Comparison of ENCODE assay signal across 9 cellular contexts in genomic region chr4:172892300-172892699, GRCh38.
DNase-seq lines count a peak whose midpoint lies in the region; ATAC-seq, FAIRE-seq and TF ChIP-seq lines count a peak whose summit lies in the region.
"Had no signal": no experiment of that assay in that cellular context is flagged by ENCODE, and none has a peak within 500 bp of the region (broad histone marks: within the 10 kb centered on the region; RNA-seq: fewer than 3 reads in every experiment).

No MANE protein-coding gene starts in this region.

- H3K4me1 ChIP-seq in small intestine (ENCODE audit: control insufficient read depth in 2 of 2, insufficient read depth in 1 of 2, low read depth in 1 of 2, low read length in 1 of 2) (no peaks in the 10 kb centered on the region), heart left ventricle (no peaks in the 10 kb centered on the region)

- DNase-seq in NCI-H748 (lab: John Stamatoyannopoulos, UW; ENCODE audit: unreplicated experiment) (peak; percentile 3), NCI-H748 treated with DMSO at 0.1 percent for 48 hours (lab: John Stamatoyannopoulos, UW) (no peak), dermis blood vessel endothelial cell (peak; percentile 31), small intestine (peak; percentile 16), heart left ventricle (no peak), activated gamma-delta T cell (lab: John Stamatoyannopoulos, UW) (no peak), pons (ENCODE audit: low spot score) (no peak)
- DNase-seq: NCI-H2029 treated with DMSO at 0.1 percent for 48 hours had no signal

- intact Hi-C loops in heart left ventricle (cut with DNase I): no loop called here

- TF ChIP-seq EP300 in Ishikawa (IDR thresholded peaks at IDR 0.05; ENCODE audit: borderline replicate concordance): no peak

- no peaks in the 10 kb centered on the region for H3K36me3 ChIP-seq in small intestine (ENCODE audit: control insufficient read depth in 2 of 2, insufficient read depth in 2 of 2, low read length in 2 of 2)
- no peaks in the 10 kb centered on the region for H3K36me3 ChIP-seq in heart left ventricle

- H3K27ac ChIP-seq in small intestine (ENCODE audit: low read depth in 1 of 2, low read length in 1 of 2) (no peak overlapping the region), heart left ventricle (no peak overlapping the region)

- no peak for ATAC-seq in heart left ventricle

- H3K4me3 ChIP-seq in small intestine (ENCODE audit: low read depth in 1 of 2, low read length in 2 of 2): no peak overlapping the region
- H3K4me3 ChIP-seq in heart left ventricle: no peak overlapping the region

- TF ChIP-seq CTCF in heart left ventricle (IDR thresholded peaks at IDR 0.05): peak in 1 of 12 donors; percentile 15

- H3K27me3 ChIP-seq in small intestine (ENCODE audit: control insufficient read depth in 2 of 2, insufficient read depth in 2 of 2, low read length in 2 of 2): no peaks in the 10 kb centered on the region
- H3K27me3 ChIP-seq in heart left ventricle: no peaks in the 10 kb centered on the region

- WGBS in small intestine, 3 donors: 34 to 71% (median 67%) methylated on average over 4 of the region's 4 CpGs
- WGBS in heart left ventricle, 4 donors: 23 to 25% (median 24%) methylated on average over 4 of the region's 4 CpGs

- peak; percentile 64 for TF ChIP-seq RAD21 in Ishikawa (IDR thresholded peaks at IDR 0.05; ENCODE audit: low read depth)

- no peak for TF ChIP-seq POLR2A in heart left ventricle (IDR thresholded peaks at IDR 0.05)

- no peaks in the 10 kb centered on the region for H3K9me3 ChIP-seq in small intestine (ENCODE audit: control insufficient read depth, low read depth)
- peaks cover 0 to 42% (median 11%) of the 10 kb centered on the region in 12 donors for H3K9me3 ChIP-seq in heart left ventricle

- no peak for FAIRE-seq in small intestine (lab: Jason Lieb, UNC)

TF ChIP-seq in Ishikawa, 13 proteins besides CTCF, POLR2A, EP300 and RAD21:
- no peak for TF ChIP-seq USF1 (IDR thresholded peaks at IDR 0.05)
- no peak for TF ChIP-seq TCF12 (IDR thresholded peaks at IDR 0.05; ENCODE audit: low read depth)
- no peak for TF ChIP-seq FOXM1 (IDR thresholded peaks at IDR 0.05; ENCODE audit: borderline replicate concordance, low read depth)
- TF ChIP-seq TEAD4 (IDR thresholded peaks at IDR 0.05): no peak
- TF ChIP-seq REST (IDR thresholded peaks at IDR 0.05; ENCODE audit: low read depth): no peak
- no peak for TF ChIP-seq TAF1 (IDR thresholded peaks at IDR 0.05; ENCODE audit: low read depth)
- TF ChIP-seq CREB1 (IDR thresholded peaks at IDR 0.05; ENCODE audit: low read depth): no peak
- TF ChIP-seq ZBTB7A (IDR thresholded peaks at IDR 0.05; ENCODE audit: low read depth): no peak
- no peak for TF ChIP-seq EGR1 (IDR thresholded peaks at IDR 0.05)
- no peak for TF ChIP-seq MAX (IDR thresholded peaks at IDR 0.05)
- no peak for TF ChIP-seq CEBPB (IDR thresholded peaks at IDR 0.05)
- no peak for TF ChIP-seq NFIC (IDR thresholded peaks at IDR 0.05)
- no peak for TF ChIP-seq YY1 (IDR thresholded peaks at IDR 0.05; ENCODE audit: low read depth)

Comparison
In these comparisons a context has a peak if more than half of its experiments do, and no peak if none do; other contexts are left out.
1. DNase-seq: peak in NCI-H748 (single experiment), dermis blood vessel endothelial cell (single experiment) and small intestine (single experiment); none in NCI-H748 treated with DMSO at 0.1 percent for 48 hours (single experiment), heart left ventricle (0 of 5), activated gamma-delta T cell (single experiment) and pons (single experiment).